8 cellular contexts compared by ENCODE assay signal in genomic region chr11:64234840-64235379, GRCh38. TPM values are rescaled to one million over a fixed set of nuclear protein-coding genes. Genes with fewer than 3 reads are reported as not detected.
DNase-seq lines count a peak whose midpoint lies in the region; TF ChIP-seq lines count a peak whose summit lies in the region.

No MANE protein-coding gene starts in this region.

- H3K4me3 ChIP-seq in NB4 (ENCODE audit: low read depth, low read length): peak overlapping the region; percentile 42
- H3K4me3 ChIP-seq in esophagus muscularis mucosa: peak overlapping the region; percentile 75 to 96 (median 89)
- H3K4me3 ChIP-seq in neural cell (ENCODE audit: low read length): peak overlapping the region; percentile 59

- no peak overlapping the region for H3K4me2 ChIP-seq in neural cell (ENCODE audit: low read length)

- no peak for TF ChIP-seq RAD21 in neural cell (conservative IDR thresholded peaks at IDR 0.05)

- DNase-seq in activated T-cell treated with anti-CD3 and anti-CD28 coated beads for 1 hour (ENCODE audit: low read depth) (peak; percentile 30), activated T-cell treated with anti-CD3 and anti-CD28 coated beads for 4 hours (no peak), NB4 (ENCODE audit: low read depth) (peak; percentile 67), esophagus muscularis mucosa (ENCODE audit: extremely low spot score) (no peak), A172 (ENCODE audit: low spot score) (no peak), NCI-H1694 treated with DMSO at 0.1 percent for 48 hours (lab: John Stamatoyannopoulos, UW) (no peak)
- DNase-seq in activated CD8-positive, alpha-beta memory T cell treated with anti-CD3 and anti-CD28 coated beads, Interleukin-2, amount 50 U/mL, for 4 hours: peak; percentile 55

- H2AFZ ChIP-seq in neural cell (ENCODE audit: low read depth, low read length): no peak overlapping the region

- no peaks in the 10 kb centered on the region for H4K20me1 ChIP-seq in neural cell (ENCODE audit: insufficient read depth)

- TF ChIP-seq POLR2A in NB4 (IDR thresholded peaks at IDR 0.05; ENCODE audit: extremely low read depth, insufficient read length) (no peak), esophagus muscularis mucosa (IDR thresholded peaks at IDR 0.05; ENCODE audit: low read depth) (peak; percentile 9)

- H3K79me2 ChIP-seq in neural cell (replicated peaks; ENCODE audit: insufficient read depth, low read length): no peaks in the 10 kb centered on the region

- no peaks in the 10 kb centered on the region for H3K9me2 ChIP-seq in neural cell (ENCODE audit: insufficient read depth, low read length)

- TF ChIP-seq EP300 in esophagus muscularis mucosa (IDR thresholded peaks at IDR 0.05): no peak
- no peak for TF ChIP-seq EP300 in neural cell (conservative IDR thresholded peaks at IDR 0.05; ENCODE audit: poor library complexity, severe bottlenecking)

- H3F3A ChIP-seq in neural cell (ENCODE audit: insufficient read depth, low read length, poor library complexity, severe bottlenecking): no peaks in the 10 kb centered on the region

- peak overlapping the region; percentile 89 to 96 (median 93) for H3K27ac ChIP-seq in esophagus muscularis mucosa (replicated peaks in 1 of 4)
- H3K27ac ChIP-seq in neural cell (ENCODE audit: low read length): no peak overlapping the region

- H3K36me3 ChIP-seq in esophagus muscularis mucosa (peaks cover 17 to 38% (median 22%) of the 10 kb centered on the region in 4 donors), neural cell (ENCODE audit: insufficient read depth, low read length) (no peaks in the 10 kb centered on the region)

- intact Hi-C loops in esophagus muscularis mucosa (cut with DNase I): no loop called here

- peaks cover 28 to 64% (median 56%) of the 10 kb centered on the region in 4 donors for H3K4me1 ChIP-seq in esophagus muscularis mucosa

- no peaks in the 10 kb centered on the region for H3K9me3 ChIP-seq in esophagus muscularis mucosa
- H3K9me3 ChIP-seq in neural cell (ENCODE audit: low read length): no peaks in the 10 kb centered on the region

- TF ChIP-seq CTCF in NB4 (IDR thresholded peaks at IDR 0.05; ENCODE audit: low read depth, low read length) (no peak), esophagus muscularis mucosa (IDR thresholded peaks at IDR 0.05) (peak in 2 of 3 experiments; percentile 11), neural cell (IDR thresholded peaks at IDR 0.05; ENCODE audit: poor library complexity, severe bottlenecking) (peak; percentile 28)

- H3K9ac ChIP-seq in neural cell (ENCODE audit: low read length): peak overlapping the region; percentile 36

- WGBS in esophagus muscularis mucosa: 6% methylated on average over 5 of the region's 48 CpGs

- no peaks in the 10 kb centered on the region for H3K27me3 ChIP-seq in esophagus muscularis mucosa
- H3K27me3 ChIP-seq in neural cell (ENCODE audit: insufficient read depth, low read depth, low read length): peaks cover 8% of the 10 kb centered on the region

TF ChIP-seq in neural cell, 6 proteins besides CTCF, POLR2A, EP300 and RAD21:
- TF ChIP-seq SMC3 (conservative IDR thresholded peaks at IDR 0.05; ENCODE audit: poor library complexity): no peak
- TF ChIP-seq TAF1 (IDR thresholded peaks at IDR 0.05; ENCODE audit: low read depth): no peak
- TF ChIP-seq, protein P1, sequence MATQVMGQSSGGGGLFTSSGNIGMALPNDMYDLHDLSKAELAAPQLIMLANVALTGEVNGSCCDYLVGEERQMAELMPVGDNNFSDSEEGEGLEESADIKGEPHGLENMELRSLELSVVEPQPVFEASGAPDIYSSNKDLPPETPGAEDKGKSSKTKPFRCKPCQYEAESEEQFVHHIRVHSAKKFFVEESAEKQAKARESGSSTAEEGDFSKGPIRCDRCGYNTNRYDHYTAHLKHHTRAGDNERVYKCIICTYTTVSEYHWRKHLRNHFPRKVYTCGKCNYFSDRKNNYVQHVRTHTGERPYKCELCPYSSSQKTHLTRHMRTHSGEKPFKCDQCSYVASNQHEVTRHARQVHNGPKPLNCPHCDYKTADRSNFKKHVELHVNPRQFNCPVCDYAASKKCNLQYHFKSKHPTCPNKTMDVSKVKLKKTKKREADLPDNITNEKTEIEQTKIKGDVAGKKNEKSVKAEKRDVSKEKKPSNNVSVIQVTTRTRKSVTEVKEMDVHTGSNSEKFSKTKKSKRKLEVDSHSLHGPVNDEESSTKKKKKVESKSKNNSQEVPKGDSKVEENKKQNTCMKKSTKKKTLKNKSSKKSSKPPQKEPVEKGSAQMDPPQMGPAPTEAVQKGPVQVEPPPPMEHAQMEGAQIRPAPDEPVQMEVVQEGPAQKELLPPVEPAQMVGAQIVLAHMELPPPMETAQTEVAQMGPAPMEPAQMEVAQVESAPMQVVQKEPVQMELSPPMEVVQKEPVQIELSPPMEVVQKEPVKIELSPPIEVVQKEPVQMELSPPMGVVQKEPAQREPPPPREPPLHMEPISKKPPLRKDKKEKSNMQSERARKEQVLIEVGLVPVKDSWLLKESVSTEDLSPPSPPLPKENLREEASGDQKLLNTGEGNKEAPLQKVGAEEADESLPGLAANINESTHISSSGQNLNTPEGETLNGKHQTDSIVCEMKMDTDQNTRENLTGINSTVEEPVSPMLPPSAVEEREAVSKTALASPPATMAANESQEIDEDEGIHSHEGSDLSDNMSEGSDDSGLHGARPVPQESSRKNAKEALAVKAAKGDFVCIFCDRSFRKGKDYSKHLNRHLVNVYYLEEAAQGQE (IDR thresholded peaks at IDR 0.05; ENCODE audit: borderline replicate concordance): no peak
- no peak for TF ChIP-seq EZH2 (IDR thresholded peaks at IDR 0.05; ENCODE audit: borderline replicate concordance, insufficient read depth, low read length, poor library complexity, severe bottlenecking)
- no peak for TF ChIP-seq MXI1 (conservative IDR thresholded peaks at IDR 0.05; ENCODE audit: poor library complexity, severe bottlenecking)
- no peak for TF ChIP-seq POLR2AphosphoS5 (IDR thresholded peaks at IDR 0.05)

RNA-seq across cellular contexts. Expression of gene VEGFB, which starts 0.5 kb away (rescaled TPM):
- total RNA-seq in esophagus muscularis mucosa: 100 to 1,000 TPM in 2 of 4 donors, 10 to 100 TPM in 2; 92.3 to 144 (median 108) TPM
- polyA plus RNA-seq in neural cell: 4.8 and 6.1 TPM in 2 replicates
- 2.8 and 2.9 TPM in 2 replicates for polyA minus RNA-seq in neural cell
- total RNA-seq in A172 (2014; rRNA removed; shearing (Covaris generic)): 24.4 and 33.0 TPM in 2 replicates

RNA-seq across cellular contexts. Expression of gene DNAJC4, which starts 4.6 kb away (rescaled TPM):
- total RNA-seq in esophagus muscularis mucosa: 10 to 100 TPM; 19.4 to 40.4 (median 25.3) TPM
- polyA plus RNA-seq in neural cell: 20.3 and 23.9 TPM in 2 replicates
- polyA minus RNA-seq in neural cell: 11.4 and 16.1 TPM in 2 replicates
- total RNA-seq in A172 (2014; rRNA removed; shearing (Covaris generic)): 3.0 and 12.0 TPM in 2 replicates

RNA-seq across cellular contexts. Expression of gene FKBP2, which starts 6.0 kb away (rescaled TPM):
- 10 to 100 TPM; 49.0 to 87.8 (median 65.5) TPM for total RNA-seq in esophagus muscularis mucosa
- 36.9 and 47.4 TPM in 2 replicates for polyA plus RNA-seq in neural cell
- polyA minus RNA-seq in neural cell: 13.1 and 17.8 TPM in 2 replicates
- total RNA-seq in A172 (2014; rRNA removed; shearing (Covaris generic)): 40.5 and 55.9 TPM in 2 replicates

RNA-seq across cellular contexts. Expression of gene NUDT22, which starts 8.8 kb away (rescaled TPM):
- 10 to 100 TPM; 37.8 to 58.7 (median 48.6) TPM for total RNA-seq in esophagus muscularis mucosa
- 47.3 and 62.1 TPM in 2 replicates for polyA plus RNA-seq in neural cell
- polyA minus RNA-seq in neural cell: 16.4 and 21.2 TPM in 2 replicates
- 49.3 and 71.5 TPM in 2 replicates for total RNA-seq in A172 (2014; rRNA removed; shearing (Covaris generic))

RNA-seq across cellular contexts. Expression of gene TRPT1, which starts 8.9 kb away (rescaled TPM):
- total RNA-seq in esophagus muscularis mucosa: 10 to 100 TPM; 42.3 to 90.5 (median 72.1) TPM
- 67.2 and 75.8 TPM in 2 replicates for polyA plus RNA-seq in neural cell
- 17.0 and 23.3 TPM in 2 replicates for polyA minus RNA-seq in neural cell
- 33.8 and 47.3 TPM in 2 replicates for total RNA-seq in A172 (2014; rRNA removed; shearing (Covaris generic))

Comparison
In these comparisons a context has a peak if more than half of its experiments do, and no peak if none do; other contexts are left out.
1. DNase-seq: peak in activated T-cell treated with anti-CD3 and anti-CD28 coated beads for 1 hour (single experiment), NB4 (single experiment) and activated CD8-positive, alpha-beta memory T cell treated with anti-CD3 and anti-CD28 coated beads, Interleukin-2, amount 50 U/mL, for 4 hours (single experiment); none in activated T-cell treated with anti-CD3 and anti-CD28 coated beads for 4 hours (single experiment), esophagus muscularis mucosa (single experiment), A172 (single experiment) and NCI-H1694 treated with DMSO at 0.1 percent for 48 hours (single experiment).
2. Peak in every context shown above with its lines, with median percentiles within 50 percentile points of each other: H3K4me3 ChIP-seq.